ENCODE assay signal across 1 cellular context in genomic region chr6:75243333-75244062, GRCh38.
A peak's percentile ranks its signal among the peaks of the same experiment; 100 is the strongest.
TF ChIP-seq lines count a peak whose summit lies in the region.

TSS of gene COX7A2 (minus strand) at chr6:75243801. CDS start at chr6:75243734, 67 bp downstream.

TF ChIP-seq in K562, 482 proteins besides CTCF, POLR2A, EP300 and RAD21 (continued from another document and continues in another):
- TF ChIP-seq ZBTB2 (IDR thresholded peaks at IDR 0.05): peak; percentile 40; the same call in 1 of the 2 replicates
- peak in 1 of 2 experiments; percentile 69; a peak in 1 of 4 replicates for TF ChIP-seq ZMIZ1 (IDR thresholded peaks at IDR 0.05; ENCODE audit: low read depth in 2 of 2, low read length in 2 of 2)
- peak in 1 of 2 experiments; percentile 74; a peak in 2 of 4 replicates for TF ChIP-seq HDAC1 (IDR thresholded peaks at IDR 0.05)
- TF ChIP-seq TAF7 (tag; IDR thresholded peaks at IDR 0.05): peak; percentile 90
- TF ChIP-seq ZBTB12 (CRISPR knock-in tag; IDR thresholded peaks at IDR 0.05): 0 out of 2 replicates have a peak, but pooled peaks have one; percentile 35
- TF ChIP-seq MTA3 (IDR thresholded peaks at IDR 0.05; ENCODE audit: borderline replicate concordance): peak; percentile 63
- TF ChIP-seq STAT6 (CRISPR knock-in tag; IDR thresholded peaks at IDR 0.05): no peak
- 0 out of 2 replicates have a peak, but pooled peaks have one; percentile 22 for TF ChIP-seq BCOR (IDR thresholded peaks at IDR 0.05)
- peak; percentile 64; the same call in 1 of the 2 replicates for TF ChIP-seq MGA (IDR thresholded peaks at IDR 0.05)
- peak; percentile 83 for TF ChIP-seq GMEB1 (CRISPR knock-in tag; IDR thresholded peaks at IDR 0.05)
- no peak for TF ChIP-seq NR0B1 (IDR thresholded peaks at IDR 0.05; ENCODE audit: partially characterized antibody)
- peak; percentile 86; the same call in 1 of the 2 replicates for TF ChIP-seq CREB3L1 (IDR thresholded peaks at IDR 0.05; ENCODE audit: borderline replicate concordance, low read depth)
- peak; percentile 97 for TF ChIP-seq GABPA (tag; conservative IDR thresholded peaks at IDR 0.05; ENCODE audit: low read depth)
- no peak for TF ChIP-seq SRSF7 (optimal IDR thresholded peaks at IDR 0.05; ENCODE audit: low read depth, low read length)
- TF ChIP-seq ARID3B (CRISPR knock-in tag; IDR thresholded peaks at IDR 0.05; ENCODE audit: borderline replicate concordance): no peak
- TF ChIP-seq HNRNPLL (IDR thresholded peaks at IDR 0.05; ENCODE audit: low read depth, low read length, poor library complexity, severe bottlenecking): peak; percentile 79
